30 cellular contexts compared by ENCODE assay signal in the genomic region with DNA sequence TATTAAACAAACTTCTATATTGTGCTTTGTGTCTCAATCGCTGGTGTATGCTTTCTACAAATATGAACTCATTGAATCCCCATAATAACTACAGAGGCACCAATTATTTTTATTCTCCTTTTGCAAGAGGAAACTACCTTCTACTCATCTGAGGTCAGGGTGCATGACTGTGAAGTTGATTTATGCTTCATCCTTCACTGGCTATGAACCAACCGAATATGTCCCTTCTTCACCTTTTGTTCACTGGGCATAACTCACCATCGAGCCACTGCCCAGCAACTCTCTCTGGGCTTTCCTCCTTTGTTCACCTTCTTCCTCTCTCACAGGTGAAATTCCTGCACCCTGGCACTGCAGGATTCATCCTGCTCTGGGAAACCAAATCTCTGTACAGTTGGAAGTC.
"Had no signal": no experiment of that assay in that cellular context is flagged by ENCODE, and none has a peak within 500 bp of the region (broad histone marks: within the 10 kb centered on the region; RNA-seq: fewer than 3 reads in every experiment).

No MANE protein-coding gene starts in this region.

- H3K36me3 ChIP-seq: colonic mucosa, esophagus muscularis mucosa, gastrocnemius medialis, WERI-Rb-1 had no signal

- H3K4me1 Mint-ChIP-seq: T-helper 17 cell had no signal

- H3K27ac Mint-ChIP-seq: activated B cell treated with CpG ODN at 0.5 μM for 24 hours; activated CD8-positive, alpha-beta T cell treated with anti-CD3 and anti-CD28 coated beads for 36 hours; activated naive CD8-positive, alpha-beta T cell; activated T-helper 17 cell treated with anti-CD3 and anti-CD28 coated beads, Interleukin-2, amount 50 U/mL, for 72 hours; T-helper 17 cell; T-helper 2 cell treated with Interferon-gamma antibody and Interleukin-4, amounts not matched to agents 5 μg/mL and 100 μg/mL, for 36 hours had no signal

- H3K27ac ChIP-seq: body of pancreas, colonic mucosa, esophagus muscularis mucosa, foreskin keratinocyte, gastrocnemius medialis, WERI-Rb-1 had no signal

- DNase-seq: activated B cell treated with CpG ODN at 0.5 μM for 24 hours; activated CD4-positive, alpha-beta T cell treated with anti-CD3 and anti-CD28 coated beads for 48 hours; activated CD4-positive, alpha-beta T cell treated with anti-CD3 and anti-CD28 coated beads, Interleukin-2, amount 50 U/mL, for 1 hour; activated CD4-positive, alpha-beta T cell treated with anti-CD3 and anti-CD28 coated beads, Interleukin-2, amount 50 U/mL, for 48 hours; activated CD8-positive, alpha-beta memory T cell treated with anti-CD3 and anti-CD28 coated beads for 24 hours; activated CD8-positive, alpha-beta T cell treated with anti-CD3 and anti-CD28 coated beads for 36 hours; activated effector memory CD4-positive, alpha-beta T cell treated with Interleukin-2 at 50 U/mL for 16 hours; activated gamma-delta T cell treated with Interleukin-2 at 50 U/mL for 16 hours; activated naive CD4-positive, alpha-beta T cell treated with anti-CD3 and anti-CD28 coated beads, Interleukin-2, amount 50 U/mL, for 16 hours; activated naive CD4-positive, alpha-beta T cell treated with Interleukin-2 at 50 U/mL for 16 hours; activated T-cell treated with anti-CD3 and anti-CD28 coated beads, Interleukin-2, amount 50 U/mL, for 4 hours; amniotic stem cell; aorta; body of pancreas; caudate nucleus; colonic mucosa; effector CD8-positive, alpha-beta T cell; erythroblast; foreskin keratinocyte; gastrocnemius medialis; glutamatergic neuron; T-helper 1 cell; T-helper 17 cell; T1000; WERI-Rb-1 had no signal

- H3K9me3 Mint-ChIP-seq: activated B cell treated with CpG ODN at 0.5 μM for 24 hours; activated CD8-positive, alpha-beta T cell treated with anti-CD3 and anti-CD28 coated beads for 36 hours; activated T-cell treated with anti-CD3 and anti-CD28 coated beads, Interleukin-2, amount 50 U/mL, for 4 hours; activated T-helper 17 cell treated with anti-CD3 and anti-CD28 coated beads, Interleukin-2, amount 50 U/mL, for 72 hours; T-helper 2 cell treated with Interferon-gamma antibody and Interleukin-4, amounts not matched to agents 5 μg/mL and 100 μg/mL, for 36 hours had no signal

- H3K9me3 ChIP-seq: body of pancreas, colonic mucosa, esophagus muscularis mucosa, gastrocnemius medialis had no signal

- H3K36me3 Mint-ChIP-seq: activated naive CD8-positive, alpha-beta T cell had no signal

- H3K4me3 ChIP-seq: body of pancreas, colonic mucosa, esophagus muscularis mucosa, gastrocnemius medialis had no signal

- H3K27me3 ChIP-seq: body of pancreas, colonic mucosa, esophagus muscularis mucosa had no signal

- ATAC-seq: activated CD4-positive, CD25-positive, alpha-beta regulatory T cell treated with anti-CD3 and anti-CD28 coated beads, Interleukin-2, amount 50 U/mL, for 24 hours; activated CD8-positive, alpha-beta T cell treated with anti-CD3 and anti-CD28 coated beads for 36 hours; activated T-cell treated with anti-CD3 and anti-CD28 coated beads, Interleukin-2, amount 50 U/mL, for 4 hours; activated T-helper 17 cell treated with anti-CD3 and anti-CD28 coated beads, Interleukin-2, amount 50 U/mL, for 72 hours; body of pancreas; foreskin keratinocyte; gastrocnemius medialis; T-helper 17 cell had no signal

- H3K4me1 ChIP-seq: body of pancreas, colonic mucosa, foreskin keratinocyte, gastrocnemius medialis had no signal

- H3K4me3 Mint-ChIP-seq: activated B cell treated with CpG ODN at 0.5 μM for 24 hours; activated CD8-positive, alpha-beta T cell treated with anti-CD3 and anti-CD28 coated beads for 36 hours; activated naive CD8-positive, alpha-beta T cell; activated T-cell treated with anti-CD3 and anti-CD28 coated beads, Interleukin-2, amount 50 U/mL, for 4 hours; activated T-helper 17 cell treated with anti-CD3 and anti-CD28 coated beads, Interleukin-2, amount 50 U/mL, for 72 hours; T-helper 17 cell; T-helper 2 cell treated with Interferon-gamma antibody and Interleukin-4, amounts not matched to agents 5 μg/mL and 100 μg/mL, for 36 hours had no signal
